8 cellular contexts compared by ENCODE assay signal in genomic region chr4:55398461-55398860, GRCh38. TPM values are rescaled to one million over a fixed set of nuclear protein-coding genes. Genes with fewer than 3 reads are reported as not detected.
A peak's percentile ranks its signal among the peaks of the same experiment; 100 is the strongest.
DNase-seq lines count a peak whose midpoint lies in the region; ATAC-seq, FAIRE-seq and TF ChIP-seq lines count a peak whose summit lies in the region.

No MANE protein-coding gene starts in this region.

- H3K79me2 ChIP-seq in astrocyte (ENCODE audit: insufficient read depth, low read length), result peaks cover 71% of the 10 kb centered on the region

- H2AFZ ChIP-seq in astrocyte (ENCODE audit: low read depth, low read length), result no peak overlapping the region

- peak overlapping the region; percentile 80 for H3K4me3 Mint-ChIP-seq in activated naive CD4-positive, alpha-beta T cell treated with anti-CD3 and anti-CD28 coated beads, Interleukin-2, amount 10 ng/mL, durations not matched to agents 7 days and 5 days
- H3K4me3 Mint-ChIP-seq in astrocyte (ENCODE audit: unreplicated experiment), result peak overlapping the region; percentile 99

- H3K27ac Mint-ChIP-seq in activated naive CD4-positive, alpha-beta T cell treated with anti-CD3 and anti-CD28 coated beads, Interleukin-2, amount 10 ng/mL, durations not matched to agents 7 days and 5 days, result peak overlapping the region; percentile 39
- H3K27ac Mint-ChIP-seq in astrocyte (ENCODE audit: unreplicated experiment), result no peak overlapping the region

- H3K9me3 ChIP-seq in astrocyte (ENCODE audit: insufficient read depth, low read depth, low read length), result no peaks in the 10 kb centered on the region
- H3K9me3 ChIP-seq in right lobe of liver, result no peaks in the 10 kb centered on the region
- H3K9me3 ChIP-seq in upper lobe of right lung, result no peaks in the 10 kb centered on the region

- 64% methylated on average over 1 of the region's 1 CpG for WGBS in right lobe of liver (ENCODE audit: insufficient coverage, low coverage, low lambda C conversion rate, missing lambda C conversion rate)

- H3K36me3 Mint-ChIP-seq in activated naive CD4-positive, alpha-beta T cell treated with anti-CD3 and anti-CD28 coated beads, Interleukin-2, amount 10 ng/mL, durations not matched to agents 7 days and 5 days, result peaks cover 31% of the 10 kb centered on the region
- peaks cover 15% of the 10 kb centered on the region for H3K36me3 Mint-ChIP-seq in astrocyte (ENCODE audit: low read depth, unreplicated experiment)

- peaks cover 9% of the 10 kb centered on the region for H3K36me3 ChIP-seq in astrocyte (ENCODE audit: insufficient read depth, low read length)
- H3K36me3 ChIP-seq in right lobe of liver, result peaks cover 0 to 4% (median 0%) of the 10 kb centered on the region in 4 donors
- H3K36me3 ChIP-seq in upper lobe of right lung, result peaks cover 30% of the 10 kb centered on the region

- TF ChIP-seq POLR2A in right lobe of liver (IDR thresholded peaks at IDR 0.05), result no peak

- H3K9me3 Mint-ChIP-seq in activated naive CD4-positive, alpha-beta T cell treated with anti-CD3 and anti-CD28 coated beads, Interleukin-2, amount 10 ng/mL, durations not matched to agents 7 days and 5 days, result no peaks in the 10 kb centered on the region
- no peaks in the 10 kb centered on the region for H3K9me3 Mint-ChIP-seq in astrocyte (ENCODE audit: unreplicated experiment)

- TF ChIP-seq CTCF in astrocyte (IDR thresholded peaks at IDR 0.05; ENCODE audit: insufficient read depth, low read depth, low read length) (no peak), right lobe of liver (IDR thresholded peaks at IDR 0.05) (no peak), upper lobe of right lung (IDR thresholded peaks at IDR 0.05) (no peak)

- DNase-seq in activated naive CD4-positive, alpha-beta T cell treated with anti-CD3 and anti-CD28 coated beads, Interleukin-2, amount 10 ng/mL, durations not matched to agents 7 days and 5 days, result no peak
- no peak for DNase-seq in activated naive CD4-positive, alpha-beta T cell (lab: John Stamatoyannopoulos, UW)
- peak; percentile 32 for DNase-seq in astrocyte (ENCODE audit: low read depth)
- DNase-seq in right lobe of liver, result no peak
- DNase-seq in upper lobe of right lung, result no peak
- DNase-seq in hepatic stellate cell (ENCODE audit: low spot score), result no peak
- DNase-seq in KBM-7, result no peak

- peak overlapping the region; percentile 92 for H3K4me2 ChIP-seq in astrocyte (ENCODE audit: low read length)

- H3K27me3 ChIP-seq in astrocyte (ENCODE audit: insufficient read depth, low read length), result no peaks in the 10 kb centered on the region
- H3K27me3 ChIP-seq in right lobe of liver, result no peaks in the 10 kb centered on the region
- H3K27me3 ChIP-seq in upper lobe of right lung, result no peaks in the 10 kb centered on the region

- intact Hi-C loops in right lobe of liver (cut with DNase I), result no loop called here
- intact Hi-C loops in upper lobe of right lung (cut with DNase I), result no loop called here

- FAIRE-seq in astrocyte (lab: Jason Lieb, UNC), result no peak

- H3K9ac ChIP-seq in astrocyte (ENCODE audit: low read length), result peak overlapping the region; percentile 98

- in situ Hi-C loops in KBM-7 (cut with MboI; ENCODE audit: low pct_unique_long_range_greater_than_20kb, low sequenced_read_pairs), result no loop called here

- H3K27ac ChIP-seq in astrocyte (ENCODE audit: low read depth, low read length) (peak overlapping the region; percentile 89), right lobe of liver (peak overlapping the region in 2 of 3 donors; percentile 94 to 97), upper lobe of right lung (peak overlapping the region; percentile 98)

- peaks cover 57% of the 10 kb centered on the region for H4K20me1 ChIP-seq in astrocyte (ENCODE audit: insufficient read depth, low read length)

- ATAC-seq in right lobe of liver, result no peak
- ATAC-seq in upper lobe of right lung, result no peak
- ATAC-seq in GM21723 (IDR thresholded peaks at IDR 0.05; ENCODE audit: unreplicated experiment), result no peak

- H3K4me1 Mint-ChIP-seq in activated naive CD4-positive, alpha-beta T cell treated with anti-CD3 and anti-CD28 coated beads, Interleukin-2, amount 10 ng/mL, durations not matched to agents 7 days and 5 days, result peaks cover 53% of the 10 kb centered on the region
- peaks cover 7% of the 10 kb centered on the region for H3K4me1 Mint-ChIP-seq in astrocyte (ENCODE audit: low read depth, unreplicated experiment)

- peaks cover 8% of the 10 kb centered on the region for H3K4me1 ChIP-seq in astrocyte (ENCODE audit: insufficient read depth, low read length)
- H3K4me1 ChIP-seq in right lobe of liver, result peaks cover 0 to 23% (median 0%) of the 10 kb centered on the region in 4 donors
- peaks cover 30% of the 10 kb centered on the region for H3K4me1 ChIP-seq in upper lobe of right lung

- H3K4me3 ChIP-seq in astrocyte (ENCODE audit: insufficient read depth, low read depth, low read length) (peak overlapping the region; percentile 90), right lobe of liver (peak overlapping the region in 2 of 3 donors; percentile 88 to 98), upper lobe of right lung (peak overlapping the region; percentile 99)

- no peaks in the 10 kb centered on the region for H3K27me3 Mint-ChIP-seq in activated naive CD4-positive, alpha-beta T cell treated with anti-CD3 and anti-CD28 coated beads, Interleukin-2, amount 10 ng/mL, durations not matched to agents 7 days and 5 days
- no peaks in the 10 kb centered on the region for H3K27me3 Mint-ChIP-seq in astrocyte (ENCODE audit: low read depth, unreplicated experiment)

- CTCF ChIA-PET in activated naive CD4-positive, alpha-beta T cell treated with anti-CD3 and anti-CD28 coated beads, Interleukin-2, amount 10 ng/mL, durations not matched to agents 7 days and 5 days (lab: Charles Lee), result interaction anchor here (1.0 to 1.1 kb wide), 2 partner anchors 14 to 51 kb away, joined by 3 to 4 read pairs; no protein-coding TSS in a partner anchor

RNA-seq across cellular contexts. Expression of gene TMEM165, which starts 2.7 kb away (rescaled TPM):
- 128 and 130 TPM in 2 replicates for total RNA-seq in astrocyte
- 10 to 100 TPM; 13.3 to 53.0 (median 23.0) TPM for total RNA-seq in right lobe of liver
- total RNA-seq in upper lobe of right lung, result 141 TPM

RNA-seq across cellular contexts. Expression of gene SRD5A3, which starts 52.4 kb away (rescaled TPM):
- total RNA-seq in astrocyte (39.5 and 43.8 TPM in 2 replicates), right lobe of liver (10 to 100 TPM in 3 of 6 experiments, 1 to 10 TPM in 3; 7.7 to 13.9 (median 9.9) TPM), upper lobe of right lung (19.6 TPM)
